Comparison of ENCODE assay signal across 8 cellular contexts in genomic region chr1:21344750-21345443, GRCh38. TPM values are rescaled to one million over a fixed set of nuclear protein-coding genes. Genes with fewer than 3 reads are reported as not detected.
A peak's percentile ranks its signal among the peaks of the same experiment; 100 is the strongest.
DNase-seq lines count a peak whose midpoint lies in the region; ATAC-seq and TF ChIP-seq lines count a peak whose summit lies in the region.

No MANE protein-coding gene starts in this region.

- peak overlapping the region; percentile 92 for H3K4me2 ChIP-seq in GM23248 (ENCODE audit: unreplicated experiment)

- no peak overlapping the region for H3K27ac Mint-ChIP-seq in Calu3 (ENCODE audit: unreplicated experiment)

- H3K27ac ChIP-seq in GM23248 (peak overlapping the region; percentile 34), neutrophil (peak overlapping the region; percentile 83)

- no peak for ATAC-seq in HG02798 (IDR thresholded peaks at IDR 0.05; ENCODE audit: poor library complexity, unreplicated experiment)
- no peak for ATAC-seq in GM18868 (IDR thresholded peaks at IDR 0.05; ENCODE audit: unreplicated experiment)

- in situ Hi-C loops in GM23248 (cut with MboI), result no loop called here

- no peaks in the 10 kb centered on the region for H3K9me3 ChIP-seq in GM23248 (ENCODE audit: low read depth)
- no peaks in the 10 kb centered on the region for H3K9me3 ChIP-seq in neutrophil

- H3K27me3 Mint-ChIP-seq in Calu3 (ENCODE audit: unreplicated experiment), result no peaks in the 10 kb centered on the region

- no peaks in the 10 kb centered on the region for H3K9me2 ChIP-seq in GM23248 (ENCODE audit: insufficient read depth)

- H3K9me3 Mint-ChIP-seq in Calu3 (ENCODE audit: low read depth, unreplicated experiment), result no peaks in the 10 kb centered on the region

- no peaks in the 10 kb centered on the region for H4K20me1 ChIP-seq in GM23248 (ENCODE audit: insufficient read depth)

- DNase-seq in GM23248 (peak; percentile 57), RKO (ENCODE audit: low spot score) (peak; percentile 33), epithelial cell of proximal tubule (ENCODE audit: low read depth) (no peak), Calu3 (no peak)

- no peaks in the 10 kb centered on the region for H3K36me3 ChIP-seq in GM23248 (ENCODE audit: low read depth)
- peaks cover 6% of the 10 kb centered on the region for H3K36me3 ChIP-seq in neutrophil

- TF ChIP-seq CTCF in epithelial cell of proximal tubule (conservative IDR thresholded peaks at IDR 0.05; ENCODE audit: low read depth, low read length) (no peak), neutrophil (IDR thresholded peaks at IDR 0.05) (no peak), Calu3 (IDR thresholded peaks at IDR 0.05; ENCODE audit: unreplicated experiment) (no peak)

- CTCF ChIA-PET in Calu3 (lab: Charles Lee), result interaction anchor here (1.1 to 1.8 kb wide), 4 partner anchors 11 to 90 kb away, joined by 3 to 7 read pairs (median 4); no protein-coding TSS in a partner anchor

- no peak overlapping the region for H3K4me3 Mint-ChIP-seq in Calu3 (ENCODE audit: low read depth, unreplicated experiment)

- H3K79me2 ChIP-seq in GM23248 (ENCODE audit: insufficient read depth), result peaks cover 51% of the 10 kb centered on the region

- H3K36me3 Mint-ChIP-seq in Calu3 (ENCODE audit: insufficient read depth, unreplicated experiment), result no peaks in the 10 kb centered on the region

- H3F3A ChIP-seq in GM23248 (ENCODE audit: insufficient read depth), result peaks cover 10% of the 10 kb centered on the region

- H3K27me3 ChIP-seq in GM23248 (replicated peaks; ENCODE audit: insufficient read depth), result no peaks in the 10 kb centered on the region
- peaks cover 47% of the 10 kb centered on the region for H3K27me3 ChIP-seq in neutrophil

- H2AFZ ChIP-seq in GM23248, result peak overlapping the region; percentile 66

- intact Hi-C loops in Calu3 (cut with micrococcal nuclease; ENCODE audit: unreplicated experiment), result no loop called here

- BruUV-seq in Calu3 (replicated peaks; lab: Mats Ljungman, UMichigan), result no TSS peak

- H3K4me1 ChIP-seq in GM23248 (ENCODE audit: insufficient read depth), result peaks cover 33% of the 10 kb centered on the region
- H3K4me1 ChIP-seq in neutrophil (ENCODE audit: control insufficient read depth in 1 of 2, insufficient read depth in 1 of 2, low read depth in 1 of 2, low read length in 1 of 2), result peaks cover 64 to 66% of the 10 kb centered on the region in 2 experiments

- 0 to 2% methylated on average over 37 to 51 of the region's 74 CpGs for WGBS in GM23248 (ENCODE audit: low coverage in 1 of 2, low lambda C conversion rate in 2 of 2, missing lambda C conversion rate in 2 of 2), 2 experiments

- H3K9ac ChIP-seq in GM23248, result peak overlapping the region; percentile 84

- H3K4me1 Mint-ChIP-seq in Calu3 (ENCODE audit: low read depth, unreplicated experiment), result peaks cover 32% of the 10 kb centered on the region

- H3K4me3 ChIP-seq in GM08714 (ENCODE audit: low read length) (peak overlapping the region; percentile 72), GM23248 (peak overlapping the region; percentile 79), epithelial cell of proximal tubule (ENCODE audit: low read depth, low read length) (peak overlapping the region; percentile 75), neutrophil (ENCODE audit: low read depth in 1 of 2, low read length in 1 of 2) (peak overlapping the region; percentile 81 to 99)

RNA-seq across cellular contexts. Expression of gene ECE1, which starts 54.6 kb away (rescaled TPM):
- total RNA-seq in GM23248 (2014; rRNA removed; shearing (Covaris generic)), result 100 and 124 TPM in 2 replicates
- 82.3 and 84.2 TPM in 2 replicates for polyA plus RNA-seq in GM23248 (2016; fragmentation: Nextera tagmentation; extraction: Ambion mirVana)
- total RNA-seq in epithelial cell of proximal tubule, result 98.7 and 115 TPM in 2 replicates
- 83.0 and 101 TPM in 2 replicates for total RNA-seq in Calu3 (2022)

Comparison
In these comparisons a context has a peak if more than half of its experiments do, and no peak if none do; other contexts are left out.
1. DNase-seq: peak in GM23248 (single experiment) and RKO (single experiment); none in epithelial cell of proximal tubule (single experiment) and Calu3 (single experiment).
2. Peak in every context shown above with its lines, with median percentiles within 50 percentile points of each other: H3K4me3 ChIP-seq.